Comparison of ENCODE assay signal across 29 cellular contexts in the genomic region with DNA sequence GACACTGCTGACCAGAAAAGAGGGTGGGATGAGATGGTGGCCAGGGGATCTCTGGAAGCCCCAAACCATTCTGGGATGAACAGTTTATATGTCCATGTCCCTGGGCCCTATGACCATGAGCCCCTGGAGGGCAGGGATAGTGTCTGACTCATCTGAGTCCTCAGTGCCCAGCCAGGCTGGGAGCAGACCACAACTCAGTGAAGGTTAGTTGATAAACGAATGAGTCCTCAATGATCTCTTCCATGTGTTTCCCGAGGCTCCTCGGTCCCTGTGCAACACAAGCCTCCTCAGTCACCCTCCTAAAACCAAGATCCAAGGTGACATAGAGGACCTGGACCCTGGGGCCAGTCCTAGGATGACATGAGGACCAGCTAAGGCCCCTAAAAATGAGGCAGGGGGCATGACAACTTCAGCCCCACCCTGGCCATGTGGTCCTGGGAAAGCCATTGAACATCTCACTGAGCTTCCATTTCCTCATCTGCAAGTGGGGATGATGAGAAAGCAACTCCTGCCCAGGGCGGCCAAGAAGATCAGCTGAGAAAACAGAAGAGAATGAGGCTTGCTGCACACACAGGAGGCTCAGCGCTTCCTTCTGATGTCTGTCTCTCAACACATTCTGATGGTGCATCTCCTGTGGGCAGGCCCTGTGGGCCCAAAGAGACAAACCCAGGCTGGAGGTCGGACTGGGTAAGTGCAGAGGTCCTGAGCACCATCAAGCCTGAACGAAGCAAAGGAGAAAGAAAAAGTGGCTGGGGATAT.
"Had no signal": no experiment of that assay in that cellular context is flagged by ENCODE, and none has a peak within 500 bp of the region (broad histone marks: within the 10 kb centered on the region; RNA-seq: fewer than 3 reads in every experiment).

No MANE protein-coding gene starts in this region.

- H3K4me1 ChIP-seq: breast epithelium, esophagus muscularis mucosa, heart right ventricle, left ventricle myocardium inferior, right lobe of liver, transverse colon, uterus had no signal

- H3K27ac Mint-ChIP-seq: activated CD8-positive, alpha-beta T cell treated with anti-CD3 and anti-CD28 coated beads for 36 hours; activated T-helper 17 cell treated with anti-CD3 and anti-CD28 coated beads, Interleukin-2, amount 50 U/mL, for 72 hours; natural killer cell treated with Interleukin-12 subunit alpha and Interleukin-12 subunit beta and Interleukin-15 and Interleukin-18, amount 100 ng/mL, for 72 hours; progenitor cell of endocrine pancreas; WTC11 had no signal

- H3K27me3 ChIP-seq: breast epithelium, right lobe of liver, transverse colon had no signal

- H3K27ac ChIP-seq: breast epithelium, esophagus muscularis mucosa, heart right ventricle, left ventricle myocardium inferior, right lobe of liver, transverse colon, uterus had no signal

- H3K4me3 ChIP-seq: breast epithelium, esophagus muscularis mucosa, heart right ventricle, left ventricle myocardium inferior, lung, mucosa of descending colon, right lobe of liver, transverse colon, uterus had no signal

- H3K36me3 ChIP-seq: breast epithelium, esophagus muscularis mucosa, heart right ventricle, left ventricle myocardium inferior, right lobe of liver, transverse colon, uterus had no signal

- H3K4me1 Mint-ChIP-seq: activated T-helper 17 cell treated with anti-CD3 and anti-CD28 coated beads, Interleukin-2, amount 50 U/mL, for 72 hours had no signal

- H3K36me3 Mint-ChIP-seq: natural killer cell treated with Interleukin-12 subunit alpha and Interleukin-12 subunit beta and Interleukin-15 and Interleukin-18, amount 100 ng/mL, for 72 hours; WTC11 had no signal

- H3K9me3 ChIP-seq: breast epithelium, esophagus muscularis mucosa, heart right ventricle, left ventricle myocardium inferior, mucosa of descending colon, right lobe of liver, transverse colon, uterus had no signal

- H3K9me3 Mint-ChIP-seq: activated CD8-positive, alpha-beta T cell treated with anti-CD3 and anti-CD28 coated beads for 36 hours; activated T-cell treated with anti-CD3 and anti-CD28 coated beads, Interleukin-2, amount 50 U/mL, for 4 hours; activated T-helper 17 cell treated with anti-CD3 and anti-CD28 coated beads, Interleukin-2, amount 50 U/mL, for 72 hours; central memory CD8-positive, alpha-beta T cell; natural killer cell treated with Interleukin-12 subunit alpha and Interleukin-12 subunit beta and Interleukin-15 and Interleukin-18, amount 100 ng/mL, for 72 hours; WTC11 had no signal

- ATAC-seq: activated CD8-positive, alpha-beta T cell treated with anti-CD3 and anti-CD28 coated beads for 36 hours; activated T-cell treated with anti-CD3 and anti-CD28 coated beads, Interleukin-2, amount 50 U/mL, for 4 hours; activated T-helper 17 cell treated with anti-CD3 and anti-CD28 coated beads, Interleukin-2, amount 50 U/mL, for 72 hours; heart right ventricle; mucosa of descending colon; natural killer cell treated with Interleukin-12 subunit alpha and Interleukin-12 subunit beta and Interleukin-15 and Interleukin-18, amount 100 ng/mL, for 72 hours had no signal

- DNase-seq: activated CD4-positive, alpha-beta T cell treated with anti-CD3 and anti-CD28 coated beads for 1 hour; activated CD4-positive, alpha-beta T cell treated with anti-CD3 and anti-CD28 coated beads, Interleukin-2, amount 50 U/mL, for 1 hour; activated CD8-positive, alpha-beta T cell treated with anti-CD3 and anti-CD28 coated beads for 36 hours; activated gamma-delta T cell treated with Interleukin-2 at 50 U/mL for 16 hours; activated naive CD4-positive, alpha-beta T cell treated with anti-CD3 and anti-CD28 coated beads, Interleukin-2, amount 50 U/mL, for 16 hours; activated T-cell treated with anti-CD3 and anti-CD28 coated beads, Interleukin-2, amount 50 U/mL, for 4 hours; amniotic stem cell; dermis blood vessel endothelial cell; effector CD4-positive, alpha-beta T cell; foreskin melanocyte; heart right ventricle; left ventricle myocardium inferior; mesendoderm; mucosa of descending colon; small intestine; stimulated activated CD4-positive, alpha-beta T cell treated with anti-CD3 and anti-CD28 coated beads, Interleukin-1b, Interleukin-23, amount 100 ng/mL, for 48 hours; stimulated activated naive CD4-positive, alpha-beta T cell; T-helper 2 cell; transverse colon; uterus had no signal

- H3K4me3 Mint-ChIP-seq: activated CD8-positive, alpha-beta T cell treated with anti-CD3 and anti-CD28 coated beads for 36 hours; activated T-cell treated with anti-CD3 and anti-CD28 coated beads, Interleukin-2, amount 50 U/mL, for 4 hours; activated T-helper 17 cell treated with anti-CD3 and anti-CD28 coated beads, Interleukin-2, amount 50 U/mL, for 72 hours; central memory CD8-positive, alpha-beta T cell; natural killer cell treated with Interleukin-12 subunit alpha and Interleukin-12 subunit beta and Interleukin-15 and Interleukin-18, amount 100 ng/mL, for 72 hours; WTC11 had no signal
